8 cellular contexts compared by ENCODE assay signal in genomic region chr18:22558945-22559385, GRCh38.
DNase-seq lines count a peak whose midpoint lies in the region; ATAC-seq, FAIRE-seq and TF ChIP-seq lines count a peak whose summit lies in the region.

No MANE protein-coding gene starts in this region.

- TF ChIP-seq POLR2A in sigmoid colon (IDR thresholded peaks at IDR 0.05), result no peak

- intact Hi-C loops in sigmoid colon (cut with DNase I), result loop anchor here (1.0 kb wide), 1 partner anchor 389 kb away; no protein-coding TSS in a partner anchor
- intact Hi-C loops in CD4-positive, alpha-beta T cell (cut with DNase I, micrococcal nuclease), result no loop called here

- H3K27ac Mint-ChIP-seq in astrocyte (ENCODE audit: unreplicated experiment), result peak overlapping the region; percentile 37
- H3K27ac Mint-ChIP-seq in CD4-positive, alpha-beta T cell, result no peak overlapping the region

- TF ChIP-seq EP300 in sigmoid colon (IDR thresholded peaks at IDR 0.05), result no peak

- H3K9me3 ChIP-seq in astrocyte (ENCODE audit: insufficient read depth, low read depth, low read length) (no peaks in the 10 kb centered on the region), iPS-18a (ENCODE audit: control insufficient read depth, low read depth, low read length) (no peaks in the 10 kb centered on the region), sigmoid colon (no peaks in the 10 kb centered on the region)
- H3K9me3 ChIP-seq in CD4-positive, alpha-beta T cell (ENCODE audit: control insufficient read depth, low read length), result no peaks in the 10 kb centered on the region

- H3K36me3 ChIP-seq in astrocyte (ENCODE audit: insufficient read depth, low read length), result no peaks in the 10 kb centered on the region
- no peaks in the 10 kb centered on the region for H3K36me3 ChIP-seq in iPS-18a (ENCODE audit: control insufficient read depth, low read depth, low read length)
- no peaks in the 10 kb centered on the region for H3K36me3 ChIP-seq in sigmoid colon

- H3K4me2 ChIP-seq in astrocyte (ENCODE audit: low read length), result peak overlapping the region; percentile 89

- H3K9ac ChIP-seq in astrocyte (ENCODE audit: low read length) (peak overlapping the region; percentile 88), iPS-18a (ENCODE audit: low read length) (no peak overlapping the region)

- H3K4me3 ChIP-seq in astrocyte (ENCODE audit: insufficient read depth, low read depth, low read length), result peak overlapping the region; percentile 51
- H3K4me3 ChIP-seq in iPS-18a (ENCODE audit: low read length), result peak overlapping the region; percentile 44
- peak overlapping the region; percentile 28 to 67 (median 61) for H3K4me3 ChIP-seq in sigmoid colon

- H3K79me2 ChIP-seq in astrocyte (ENCODE audit: insufficient read depth, low read length), result no peaks in the 10 kb centered on the region

- no peaks in the 10 kb centered on the region for H3K36me3 Mint-ChIP-seq in astrocyte (ENCODE audit: low read depth, unreplicated experiment)
- no peaks in the 10 kb centered on the region for H3K36me3 Mint-ChIP-seq in CD4-positive, alpha-beta T cell (ENCODE audit: low read depth)

- DNase-seq in H4 (ENCODE audit: low spot score) (peak; percentile 81), astrocyte (ENCODE audit: low read depth) (peak; percentile 77), sigmoid colon (peak; percentile 66), NCI-H1048 (lab: John Stamatoyannopoulos, UW) (no peak)
- no peak for DNase-seq in CD4-positive, alpha-beta T cell

- peaks cover 3% of the 10 kb centered on the region for H3K27me3 Mint-ChIP-seq in astrocyte (ENCODE audit: low read depth, unreplicated experiment)
- H3K27me3 Mint-ChIP-seq in CD4-positive, alpha-beta T cell, result peaks cover 69% of the 10 kb centered on the region

- no peaks in the 10 kb centered on the region for H3K9me3 Mint-ChIP-seq in astrocyte (ENCODE audit: unreplicated experiment)
- no peaks in the 10 kb centered on the region for H3K9me3 Mint-ChIP-seq in CD4-positive, alpha-beta T cell

- ATAC-seq in HG02798 (IDR thresholded peaks at IDR 0.05; ENCODE audit: poor library complexity, unreplicated experiment) (no peak), HG02642 (IDR thresholded peaks at IDR 0.05; ENCODE audit: poor library complexity, unreplicated experiment) (no peak)
- ATAC-seq in CD4-positive, alpha-beta T cell (ENCODE audit: poor library complexity), result no peak

- peak overlapping the region; percentile 68 for H3K4me3 Mint-ChIP-seq in astrocyte (ENCODE audit: unreplicated experiment)
- H3K4me3 Mint-ChIP-seq in CD4-positive, alpha-beta T cell, result no peak overlapping the region

- H3K27me3 ChIP-seq in astrocyte (ENCODE audit: insufficient read depth, low read length), result no peaks in the 10 kb centered on the region
- peaks cover 73% of the 10 kb centered on the region for H3K27me3 ChIP-seq in iPS-18a (ENCODE audit: control insufficient read depth, insufficient read depth, low read length)
- no peaks in the 10 kb centered on the region for H3K27me3 ChIP-seq in sigmoid colon
- H3K27me3 ChIP-seq in CD4-positive, alpha-beta T cell (ENCODE audit: control insufficient read depth, insufficient read depth, low read length), result peaks cover 47% of the 10 kb centered on the region

- CTCF ChIA-PET in CD4-positive, alpha-beta T cell (lab: Charles Lee), result no interaction called here

- no peak for TF ChIP-seq CTCF in astrocyte (IDR thresholded peaks at IDR 0.05; ENCODE audit: insufficient read depth, low read depth, low read length)
- no peak for TF ChIP-seq CTCF in sigmoid colon (IDR thresholded peaks at IDR 0.05)
- TF ChIP-seq CTCF in CD4-positive, alpha-beta T cell (IDR thresholded peaks at IDR 0.05), result no peak

- no peak for FAIRE-seq in astrocyte (lab: Jason Lieb, UNC)

- peaks cover 49% of the 10 kb centered on the region for H3K4me1 Mint-ChIP-seq in astrocyte (ENCODE audit: low read depth, unreplicated experiment)
- H3K4me1 Mint-ChIP-seq in CD4-positive, alpha-beta T cell (ENCODE audit: low read depth), result peaks cover 4% of the 10 kb centered on the region

- POLR2A ChIA-PET in CD4-positive, alpha-beta T cell (lab: Charles Lee), result no interaction called here

- H3K4me1 ChIP-seq in astrocyte (ENCODE audit: insufficient read depth, low read length), result peaks cover 57% of the 10 kb centered on the region
- peaks cover 8% of the 10 kb centered on the region for H3K4me1 ChIP-seq in iPS-18a (ENCODE audit: control insufficient read depth, low read depth, low read length)
- H3K4me1 ChIP-seq in sigmoid colon, result peaks cover 0 to 23% (median 13%) of the 10 kb centered on the region in 4 donors

- H3K27ac ChIP-seq in astrocyte (ENCODE audit: low read depth, low read length) (peak overlapping the region; percentile 89), iPS-18a (ENCODE audit: low read length) (no peak overlapping the region), sigmoid colon (peak overlapping the region; percentile 71 to 92 (median 82))
- no peak overlapping the region for H3K27ac ChIP-seq in CD4-positive, alpha-beta T cell (ENCODE audit: low read depth, low read length)

- H4K20me1 ChIP-seq in astrocyte (ENCODE audit: insufficient read depth, low read length), result no peaks in the 10 kb centered on the region

- 2 to 6% methylated on average over 28 of the region's 28 CpGs for WGBS in sigmoid colon, 2 donors

- H2AFZ ChIP-seq in astrocyte (ENCODE audit: low read depth, low read length), result peak overlapping the region; percentile 42

Comparison
In these comparisons a context has a peak if more than half of its experiments do, and no peak if none do; other contexts are left out.
1. DNase-seq: peak in H4 (single experiment), astrocyte (single experiment) and sigmoid colon (single experiment); none in CD4-positive, alpha-beta T cell (0 of 10) and NCI-H1048 (single experiment).
2. H3K27ac ChIP-seq: peak in astrocyte (single experiment) and sigmoid colon (4 of 4); none in iPS-18a (single experiment) and CD4-positive, alpha-beta T cell (single experiment).
3. Peak in every context shown above with its lines, with median percentiles within 50 percentile points of each other: H3K4me3 ChIP-seq.